In genomic region chr3:52054689-52055511, GRCh38 we compare ENCODE assay signal across 8 cellular contexts. TPM values are rescaled to one million over a fixed set of nuclear protein-coding genes. Genes with fewer than 3 reads are reported as not detected.
DNase-seq lines count a peak whose midpoint lies in the region; ATAC-seq, FAIRE-seq and TF ChIP-seq lines count a peak whose summit lies in the region.

No MANE protein-coding gene starts in this region.

- H3K79me2 ChIP-seq in neural cell (replicated peaks; ENCODE audit: insufficient read depth, low read length) = peaks cover 9% of the 10 kb centered on the region

- H3K9me3 ChIP-seq in T-helper 17 cell (ENCODE audit: control insufficient read depth, low read length, poor library complexity, severe bottlenecking) = no peaks in the 10 kb centered on the region
- H3K9me3 ChIP-seq in effector memory CD4-positive, alpha-beta T cell (ENCODE audit: control insufficient read depth, low read length) = no peaks in the 10 kb centered on the region
- H3K9me3 ChIP-seq in neural cell (ENCODE audit: low read length) = no peaks in the 10 kb centered on the region

- peak overlapping the region; percentile 76 for H3K9ac ChIP-seq in neural cell (ENCODE audit: low read length)

- FAIRE-seq in GM19239 (lab: Jason Lieb, UNC) (peak; percentile 88), urothelium cell line (lab: Jason Lieb, UNC) (no peak)

- H3K27me3 ChIP-seq in effector memory CD4-positive, alpha-beta T cell (replicated peaks; ENCODE audit: control insufficient read depth, insufficient read depth, low read length, poor library complexity, severe bottlenecking) = no peaks in the 10 kb centered on the region
- no peaks in the 10 kb centered on the region for H3K27me3 ChIP-seq in neural cell (ENCODE audit: insufficient read depth, low read depth, low read length)

- H3K4me1 Mint-ChIP-seq in T-helper 17 cell = peaks cover 47% of the 10 kb centered on the region

- DNase-seq in GM19239 (ENCODE audit: insufficient read length, low spot score) = no peak
- peak in 1 of 3 donors; percentile 13 for DNase-seq in T-helper 17 cell
- DNase-seq in effector memory CD4-positive, alpha-beta T cell = no peak
- DNase-seq in NCI-H1436 (lab: John Stamatoyannopoulos, UW) = no peak
- DNase-seq in urothelium cell line (ENCODE audit: low spot score) = no peak
- DNase-seq in SW 1271 (lab: John Stamatoyannopoulos, UW) = no peak
- DNase-seq in hippocampal formation (lab: John Stamatoyannopoulos, UW) = no peak

- peak overlapping the region; percentile 93 for H3K4me3 Mint-ChIP-seq in T-helper 17 cell

- no peaks in the 10 kb centered on the region for H3K27me3 Mint-ChIP-seq in T-helper 17 cell

- peak overlapping the region; percentile 74 for H3K4me3 ChIP-seq in effector memory CD4-positive, alpha-beta T cell (ENCODE audit: insufficient read depth, low read depth, low read length, poor library complexity, severe bottlenecking)
- H3K4me3 ChIP-seq in neural cell (ENCODE audit: low read length) = peak overlapping the region; percentile 90

- no peaks in the 10 kb centered on the region for H3K9me2 ChIP-seq in neural cell (ENCODE audit: insufficient read depth, low read length)

- TF ChIP-seq CTCF in neural cell (IDR thresholded peaks at IDR 0.05; ENCODE audit: poor library complexity, severe bottlenecking) = peak; percentile 55

- H3K4me2 ChIP-seq in neural cell (ENCODE audit: low read length) = peak overlapping the region; percentile 82

- peak overlapping the region; percentile 94 for H3K27ac Mint-ChIP-seq in T-helper 17 cell

- H3K4me1 ChIP-seq in effector memory CD4-positive, alpha-beta T cell (ENCODE audit: control insufficient read depth, insufficient read depth, low read length, poor library complexity, severe bottlenecking) = peaks cover 52% of the 10 kb centered on the region

- no peak for TF ChIP-seq EP300 in neural cell (conservative IDR thresholded peaks at IDR 0.05; ENCODE audit: poor library complexity, severe bottlenecking)

- H3F3A ChIP-seq in neural cell (ENCODE audit: insufficient read depth, low read length, poor library complexity, severe bottlenecking) = no peaks in the 10 kb centered on the region

- peaks cover 19% of the 10 kb centered on the region for H3K36me3 ChIP-seq in effector memory CD4-positive, alpha-beta T cell (ENCODE audit: control insufficient read depth, insufficient read depth, low read length)
- H3K36me3 ChIP-seq in neural cell (ENCODE audit: insufficient read depth, low read length) = no peaks in the 10 kb centered on the region

- H3K36me3 Mint-ChIP-seq in T-helper 17 cell (ENCODE audit: low read depth) = peaks cover 2% of the 10 kb centered on the region

- no peak for ATAC-seq in T-helper 17 cell

- TF ChIP-seq RAD21 in neural cell (conservative IDR thresholded peaks at IDR 0.05) = peak; percentile 17

- H2AFZ ChIP-seq in neural cell (ENCODE audit: low read depth, low read length) = no peak overlapping the region

- peak overlapping the region; percentile 74 for H3K27ac ChIP-seq in effector memory CD4-positive, alpha-beta T cell (ENCODE audit: insufficient read depth, low read length, poor library complexity, severe bottlenecking)
- peak overlapping the region; percentile 24 for H3K27ac ChIP-seq in neural cell (ENCODE audit: low read length)

- no peaks in the 10 kb centered on the region for H4K20me1 ChIP-seq in neural cell (ENCODE audit: insufficient read depth)

TF ChIP-seq in neural cell, 6 proteins besides CTCF, POLR2A, EP300 and RAD21:
- no peak for TF ChIP-seq EZH2 (IDR thresholded peaks at IDR 0.05; ENCODE audit: borderline replicate concordance, insufficient read depth, low read length, poor library complexity, severe bottlenecking)
- TF ChIP-seq MXI1 (conservative IDR thresholded peaks at IDR 0.05; ENCODE audit: poor library complexity, severe bottlenecking) = no peak
- TF ChIP-seq SMC3 (conservative IDR thresholded peaks at IDR 0.05; ENCODE audit: poor library complexity) = no peak
- TF ChIP-seq TAF1 (IDR thresholded peaks at IDR 0.05; ENCODE audit: low read depth) = no peak
- no peak for TF ChIP-seq REST (IDR thresholded peaks at IDR 0.05; ENCODE audit: borderline replicate concordance)
- TF ChIP-seq POLR2AphosphoS5 (IDR thresholded peaks at IDR 0.05) = no peak

RNA-seq across cellular contexts. Expression of gene DUSP7, which starts 1.5 kb away (rescaled TPM):
- total RNA-seq in T-helper 17 cell = 10 to 100 TPM; 15.8 to 18.6 TPM
- polyA plus RNA-seq in neural cell = 8.5 and 9.3 TPM in 2 replicates
- 13.6 and 15.7 TPM in 2 replicates for polyA minus RNA-seq in neural cell

RNA-seq across cellular contexts. Expression of gene RPL29, which starts 59.2 kb away (rescaled TPM):
- 1,000 to 10,000 TPM; 1,359 to 1,493 TPM for total RNA-seq in T-helper 17 cell
- 846 and 977 TPM in 2 replicates for polyA plus RNA-seq in neural cell
- polyA minus RNA-seq in neural cell = 368 and 399 TPM in 2 replicates
